In the genomic region with DNA sequence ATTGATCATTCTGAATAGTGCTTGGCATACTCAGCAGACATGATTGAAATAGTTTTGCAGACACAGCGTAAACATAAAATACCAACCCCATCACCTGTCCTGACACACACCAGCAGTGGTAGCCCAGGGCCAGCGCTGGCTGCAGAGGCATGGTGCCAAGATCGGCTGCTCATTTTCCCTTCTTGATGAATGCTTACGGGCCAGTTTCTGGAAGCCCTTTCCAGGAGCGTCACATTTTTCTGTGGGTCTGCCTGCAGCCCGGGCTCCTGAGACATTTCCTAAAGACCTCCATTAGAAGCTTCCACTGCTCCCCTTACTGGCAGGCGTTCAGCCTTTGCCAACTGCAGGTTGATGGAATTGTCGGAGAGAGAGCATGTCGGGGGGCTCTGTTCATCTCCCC, we compare ENCODE assay signal across 26 cellular contexts. TPM values are rescaled to one million over a fixed set of nuclear protein-coding genes. Genes with fewer than 3 reads are reported as not detected.
"Had no signal": no experiment of that assay in that cellular context is flagged by ENCODE, and none has a peak within 500 bp of the region (broad histone marks: within the 10 kb centered on the region; RNA-seq: fewer than 3 reads in every experiment).

No MANE protein-coding gene starts in this region.

- H3K9me3 Mint-ChIP-seq: effector memory CD8-positive, alpha-beta T cell; nephron progenitor cell; stimulated activated naive CD8-positive, alpha-beta T cell treated with anti-CD3 and anti-CD28 coated beads, Interleukin-15, Interleukin-2, amounts not matched to agents 100 ng/mL and 50 ng/mL, for 24 hours had no signal

- H3K27ac Mint-ChIP-seq: effector memory CD8-positive, alpha-beta T cell; naive thymus-derived CD4-positive, alpha-beta T cell; nephron progenitor cell; stimulated activated naive B cell treated with anti-CD40 and anti-IgM and Interleukin-4, amounts not matched to agents 10 μg/mL and 1 μg/mL and 100 μg/mL, for 72 hours; stimulated activated naive CD8-positive, alpha-beta T cell treated with anti-CD3 and anti-CD28 coated beads, Interleukin-15, Interleukin-2, amounts not matched to agents 100 ng/mL and 50 ng/mL, for 24 hours had no signal

- H3K4me1 Mint-ChIP-seq: naive thymus-derived CD4-positive, alpha-beta T cell; nephron progenitor cell; stimulated activated naive B cell treated with anti-CD40 and anti-IgM and Interleukin-4, amounts not matched to agents 10 μg/mL and 1 μg/mL and 100 μg/mL, for 72 hours had no signal

- H3K9me3 ChIP-seq: colonic mucosa, esophagus squamous epithelium, heart right ventricle, prostate gland, thoracic aorta, tibial nerve, upper lobe of right lung, uterus had no signal

- H3K36me3 ChIP-seq: colonic mucosa, esophagus squamous epithelium, heart right ventricle, prostate gland, thoracic aorta, tibial nerve, upper lobe of right lung, uterus had no signal

- H3K27me3 ChIP-seq: colonic mucosa, tibial nerve, uterus had no signal

- H3K4me3 ChIP-seq: colonic mucosa, esophagus squamous epithelium, heart right ventricle, prostate gland, skin epidermis, thoracic aorta, tibial nerve, upper lobe of right lung, uterus had no signal

- DNase-seq: colonic mucosa; dermis blood vessel endothelial cell; effector memory CD8-positive, alpha-beta T cell; erythroblast; esophagus squamous epithelium; foreskin melanocyte; glutamatergic neuron; heart right ventricle; hippocampal formation; mesenchymal stem cell; midbrain; naive thymus-derived CD4-positive, alpha-beta T cell; nephron progenitor cell; nucleus accumbens; stimulated activated CD4-positive, alpha-beta T cell treated with anti-CD3 and anti-CD28 coated beads, Interleukin-15, amount 100 ng/mL, for 24 hours; stimulated activated CD4-positive, alpha-beta T cell treated with anti-CD3 and anti-CD28 coated beads, Interleukin-2, amount 100 ng/mL, for 48 hours; stimulated activated naive B cell treated with anti-CD40 and anti-IgM and Interleukin-4, amounts not matched to agents 10 μg/mL and 1 μg/mL and 100 μg/mL, for 72 hours; upper lobe of right lung; uterus had no signal

- H3K4me3 Mint-ChIP-seq: effector memory CD8-positive, alpha-beta T cell; naive thymus-derived CD4-positive, alpha-beta T cell; nephron progenitor cell; stimulated activated naive B cell treated with anti-CD40 and anti-IgM and Interleukin-4, amounts not matched to agents 10 μg/mL and 1 μg/mL and 100 μg/mL, for 72 hours; stimulated activated naive CD8-positive, alpha-beta T cell treated with anti-CD3 and anti-CD28 coated beads, Interleukin-15, Interleukin-2, amounts not matched to agents 100 ng/mL and 50 ng/mL, for 24 hours had no signal

- H3K4me1 ChIP-seq: colonic mucosa, heart right ventricle, prostate gland, tibial nerve, upper lobe of right lung, uterus had no signal

- H3K36me3 Mint-ChIP-seq: naive thymus-derived CD4-positive, alpha-beta T cell; stimulated activated naive B cell treated with anti-CD40 and anti-IgM and Interleukin-4, amounts not matched to agents 10 μg/mL and 1 μg/mL and 100 μg/mL, for 72 hours had no signal

- H3K27ac ChIP-seq: colonic mucosa, esophagus squamous epithelium, heart right ventricle, prostate gland, skin epidermis, thoracic aorta, tibial nerve, upper lobe of right lung, uterus had no signal

- ATAC-seq: effector memory CD8-positive, alpha-beta T cell; heart right ventricle; naive thymus-derived CD4-positive, alpha-beta T cell; right cardiac atrium; stimulated activated naive B cell treated with anti-CD40 and anti-IgM and Interleukin-4, amounts not matched to agents 10 μg/mL and 1 μg/mL and 100 μg/mL, for 72 hours; upper lobe of right lung had no signal

RNA-seq across cellular contexts. Expression of a gene that starts 48.6 kb away (rescaled TPM):
- total RNA-seq: colonic mucosa; dermis blood vessel endothelial cell; liver; naive thymus-derived CD4-positive, alpha-beta T cell had no signal
- polyA plus RNA-seq: naive thymus-derived CD4-positive, alpha-beta T cell had no signal
